10 cellular contexts compared by ENCODE assay signal in genomic region chr6:139903411-139904157, GRCh38.
DNase-seq lines count a peak whose midpoint lies in the region; ATAC-seq and TF ChIP-seq lines count a peak whose summit lies in the region.
"Had no signal": no experiment of that assay in that cellular context is flagged by ENCODE, and none has a peak within 500 bp of the region (broad histone marks: within the 10 kb centered on the region; RNA-seq: fewer than 3 reads in every experiment).

No MANE protein-coding gene starts in this region.

- H3K27ac Mint-ChIP-seq in activated T-cell treated with anti-CD3 and anti-CD28 coated beads, Interleukin-2, amount 50 U/mL, for 24 hours: no peak overlapping the region

- no peak for ATAC-seq in activated T-cell treated with anti-CD3 and anti-CD28 coated beads, Interleukin-2, amount 50 U/mL, for 4 hours
- peak; percentile 97 for ATAC-seq in HG03039 (IDR thresholded peaks at IDR 0.05; ENCODE audit: unreplicated experiment)
- ATAC-seq: A549 had no signal

- no peak overlapping the region for H3K4me3 ChIP-seq in Peyer's patch
- H3K4me3 ChIP-seq: A549, neural progenitor cell had no signal

- DNase-seq in activated T-cell treated with anti-CD3 and anti-CD28 coated beads, Interleukin-2, amount 50 U/mL, for 4 hours: no peak
- no peak for DNase-seq in activated T-cell treated with anti-CD3 and anti-CD28 coated beads, Interleukin-2, amount 50 U/mL, for 24 hours
- DNase-seq in Peyer's patch (peak in 2 of 3 donors; percentile 21 to 53), NCI-H82 treated with DMSO at 0.1 percent for 48 hours (lab: John Stamatoyannopoulos, UW; ENCODE audit: unreplicated experiment) (no peak), AG20443 (ENCODE audit: low spot score) (no peak), COLO829 (ENCODE audit: low spot score) (no peak)
- no peak for DNase-seq in stimulated activated naive CD4-positive, alpha-beta T cell treated with Interleukin-2 at 50 U/mL for 16 hours (lab: John Stamatoyannopoulos, UW)

- H3K4me3 Mint-ChIP-seq in activated T-cell treated with anti-CD3 and anti-CD28 coated beads, Interleukin-2, amount 50 U/mL, for 4 hours: peak overlapping the region; percentile 10
- H3K4me3 Mint-ChIP-seq in activated T-cell treated with anti-CD3 and anti-CD28 coated beads, Interleukin-2, amount 50 U/mL, for 24 hours: no peak overlapping the region
- H3K4me3 Mint-ChIP-seq: neural progenitor cell had no signal

- peaks cover 0 to 22% (median 4%) of the 10 kb centered on the region in 4 donors for H3K4me1 ChIP-seq in Peyer's patch
- H3K4me1 ChIP-seq: A549 had no signal

- peaks cover 4% of the 10 kb centered on the region for H3K27me3 Mint-ChIP-seq in activated T-cell treated with anti-CD3 and anti-CD28 coated beads, Interleukin-2, amount 50 U/mL, for 4 hours (ENCODE audit: low read depth)
- H3K27me3 Mint-ChIP-seq in activated T-cell treated with anti-CD3 and anti-CD28 coated beads, Interleukin-2, amount 50 U/mL, for 24 hours: peaks cover 16% of the 10 kb centered on the region

- peak overlapping the region in 3 of 4 donors; percentile 49 to 71 (median 51) for H3K27ac ChIP-seq in Peyer's patch
- H3K27ac ChIP-seq: A549, neural progenitor cell had no signal

- TF ChIP-seq CTCF in Peyer's patch (IDR thresholded peaks at IDR 0.05): no peak

- no peaks in the 10 kb centered on the region for H3K9me3 ChIP-seq in Peyer's patch
- H3K9me3 ChIP-seq: A549 had no signal

- no peaks in the 10 kb centered on the region for H3K36me3 Mint-ChIP-seq in activated T-cell treated with anti-CD3 and anti-CD28 coated beads, Interleukin-2, amount 50 U/mL, for 4 hours (ENCODE audit: insufficient read depth)
- H3K36me3 Mint-ChIP-seq in activated T-cell treated with anti-CD3 and anti-CD28 coated beads, Interleukin-2, amount 50 U/mL, for 24 hours (ENCODE audit: low read depth): no peaks in the 10 kb centered on the region

- no peak for TF ChIP-seq POLR2A in Peyer's patch (IDR thresholded peaks at IDR 0.05)

- H3K36me3 ChIP-seq in Peyer's patch: no peaks in the 10 kb centered on the region
- H3K36me3 ChIP-seq: neural progenitor cell had no signal

- no peaks in the 10 kb centered on the region for H3K27me3 ChIP-seq in Peyer's patch
- H3K27me3 ChIP-seq: neural progenitor cell had no signal

- peaks cover 10% of the 10 kb centered on the region for H3K4me1 Mint-ChIP-seq in activated T-cell treated with anti-CD3 and anti-CD28 coated beads, Interleukin-2, amount 50 U/mL, for 4 hours (ENCODE audit: low read depth)
- H3K4me1 Mint-ChIP-seq in activated T-cell treated with anti-CD3 and anti-CD28 coated beads, Interleukin-2, amount 50 U/mL, for 24 hours (ENCODE audit: low read depth): peaks cover 5% of the 10 kb centered on the region

- no peaks in the 10 kb centered on the region for H3K9me3 Mint-ChIP-seq in activated T-cell treated with anti-CD3 and anti-CD28 coated beads, Interleukin-2, amount 50 U/mL, for 4 hours
- no peaks in the 10 kb centered on the region for H3K9me3 Mint-ChIP-seq in activated T-cell treated with anti-CD3 and anti-CD28 coated beads, Interleukin-2, amount 50 U/mL, for 24 hours

Comparison
In these comparisons a context has a peak if more than half of its experiments do, and no peak if none do; other contexts are left out.
1. DNase-seq: peak in Peyer's patch (2 of 3); none in activated T-cell treated with anti-CD3 and anti-CD28 coated beads, Interleukin-2, amount 50 U/mL, for 4 hours (single experiment), activated T-cell treated with anti-CD3 and anti-CD28 coated beads, Interleukin-2, amount 50 U/mL, for 24 hours (single experiment), NCI-H82 treated with DMSO at 0.1 percent for 48 hours (single experiment), stimulated activated naive CD4-positive, alpha-beta T cell treated with Interleukin-2 at 50 U/mL for 16 hours (single experiment), AG20443 (single experiment) and COLO829 (single experiment).